In genomic region chr19:1133471-1133929, GRCh38 we compare ENCODE assay signal across 8 cellular contexts. TPM values are rescaled to one million over a fixed set of nuclear protein-coding genes. Genes with fewer than 3 reads are reported as not detected.
A peak's percentile ranks its signal among the peaks of the same experiment; 100 is the strongest.
DNase-seq lines count a peak whose midpoint lies in the region; ATAC-seq and TF ChIP-seq lines count a peak whose summit lies in the region.

No MANE protein-coding gene starts in this region.

- DNase-seq in MV-4-11 (lab: John Stamatoyannopoulos, UW) (peak; percentile 75), activated T-cell treated with anti-CD3 and anti-CD28 coated beads for 1 hour (ENCODE audit: low read depth) (peak; percentile 44), right atrium auricular region (ENCODE audit: low spot score) (no peak), omental fat pad (ENCODE audit: low spot score) (no peak), DMS 273 (lab: John Stamatoyannopoulos, UW; ENCODE audit: unreplicated experiment) (no peak), NCI-H82 (lab: John Stamatoyannopoulos, UW) (no peak)
- DNase-seq in stimulated activated CD8-positive, alpha-beta memory T cell treated with anti-CD3 and anti-CD28 coated beads, Interleukin-15, amount 100 ng/mL, for 1 hour (ENCODE audit: low read depth), result peak; percentile 22

- TF ChIP-seq CTCF in right atrium auricular region (IDR thresholded peaks at IDR 0.05) (no peak), omental fat pad (IDR thresholded peaks at IDR 0.05) (no peak)

- peaks cover 0 to 56% of the 10 kb centered on the region in 2 donors for H3K4me1 ChIP-seq in right atrium auricular region

- H3K36me3 ChIP-seq in right atrium auricular region, result no peaks in the 10 kb centered on the region

- no peak overlapping the region for H3K4me3 ChIP-seq in right atrium auricular region

- H3K27me3 ChIP-seq in right atrium auricular region, result no peaks in the 10 kb centered on the region

- peak overlapping the region; percentile 78 to 80 for H3K27ac ChIP-seq in right atrium auricular region

- no peaks in the 10 kb centered on the region for H3K9me3 ChIP-seq in right atrium auricular region

- ATAC-seq in GM19438 (IDR thresholded peaks at IDR 0.05; ENCODE audit: low read depth, unreplicated experiment), result peak; percentile 66
- no peak for ATAC-seq in omental fat pad (ENCODE audit: low FRiP score)

RNA-seq across cellular contexts. Expression of gene GPX4, which starts 29.7 kb away (rescaled TPM):
- total RNA-seq in right atrium auricular region (100 to 1,000 TPM; 404 to 529 TPM), omental fat pad (1,000 to 10,000 TPM in 1 of 4 donors, 100 to 1,000 TPM in 3; 429 to 1,640 (median 892) TPM)

RNA-seq across cellular contexts. Expression of gene POLR2E, which starts 38.3 kb away (rescaled TPM):
- 100 to 1,000 TPM; 149 to 252 TPM for total RNA-seq in right atrium auricular region
- total RNA-seq in omental fat pad, result 100 to 1,000 TPM; 151 to 216 (median 188) TPM

RNA-seq across cellular contexts. Expression of gene SBNO2, which starts 40.6 kb away (rescaled TPM):
- total RNA-seq in right atrium auricular region (10 to 100 TPM; 14.7 to 17.7 TPM), omental fat pad (100 to 1,000 TPM in 1 of 4 donors, 10 to 100 TPM in 3; 33.1 to 208 (median 61.9) TPM)

Comparison
In these comparisons a context has a peak if more than half of its experiments do, and no peak if none do; other contexts are left out.
1. DNase-seq: peak in MV-4-11 (single experiment), activated T-cell treated with anti-CD3 and anti-CD28 coated beads for 1 hour (single experiment) and stimulated activated CD8-positive, alpha-beta memory T cell treated with anti-CD3 and anti-CD28 coated beads, Interleukin-15, amount 100 ng/mL, for 1 hour (single experiment); none in right atrium auricular region (single experiment), omental fat pad (single experiment), DMS 273 (single experiment) and NCI-H82 (single experiment).